In genomic region chr4:145071560-145071959, GRCh38 we compare ENCODE assay signal across 15 cellular contexts. TPM values are rescaled to one million over a fixed set of nuclear protein-coding genes. Genes with fewer than 3 reads are reported as not detected.
DNase-seq lines count a peak whose midpoint lies in the region; ATAC-seq, FAIRE-seq and TF ChIP-seq lines count a peak whose summit lies in the region.
"Had no signal": no experiment of that assay in that cellular context is flagged by ENCODE, and none has a peak within 500 bp of the region (broad histone marks: within the 10 kb centered on the region; RNA-seq: fewer than 3 reads in every experiment).

No MANE protein-coding gene starts in this region.

- H3K9ac ChIP-seq in astrocyte (ENCODE audit: low read length), result no peak overlapping the region

- H3K9me3 Mint-ChIP-seq in activated T-cell treated with anti-CD3 and anti-CD28 coated beads, Interleukin-2, amount 50 U/mL, for 72 hours, result no peaks in the 10 kb centered on the region
- peaks cover 1% of the 10 kb centered on the region for H3K9me3 Mint-ChIP-seq in astrocyte (ENCODE audit: unreplicated experiment)
- no peaks in the 10 kb centered on the region for H3K9me3 Mint-ChIP-seq in stimulated activated memory B cell treated with anti-CD40 and anti-IgM and Interleukin-4, amounts not matched to agents 10 μg/mL and 1 μg/mL and 100 μg/mL, for 72 hours
- H3K9me3 Mint-ChIP-seq: CD4-positive, alpha-beta memory T cell; H9 had no signal

- peak in 1 of 2 donors; percentile 45 for ATAC-seq in activated T-cell treated with anti-CD3 and anti-CD28 coated beads, Interleukin-2, amount 50 U/mL, for 72 hours (replicated peaks in 1 of 2)
- no peak for ATAC-seq in T-helper 17 cell
- no peak for ATAC-seq in stimulated activated memory B cell treated with anti-CD40 and anti-IgM and Interleukin-4, amounts not matched to agents 10 μg/mL and 1 μg/mL and 100 μg/mL, for 72 hours
- no peak for ATAC-seq in aorta (ENCODE audit: low FRiP score)
- ATAC-seq in HG02884 (IDR thresholded peaks at IDR 0.05; ENCODE audit: unreplicated experiment), result no peak
- ATAC-seq: A549 had no signal

- H3K27ac ChIP-seq in astrocyte (ENCODE audit: low read depth, low read length) (no peak overlapping the region), aorta (ENCODE audit: low read depth in 1 of 2, low read length in 2 of 2) (no peak overlapping the region)
- H3K27ac ChIP-seq: A549, C4-2B had no signal

- H3K36me3 ChIP-seq in astrocyte (ENCODE audit: insufficient read depth, low read length) (no peaks in the 10 kb centered on the region), aorta (ENCODE audit: control insufficient read depth in 1 of 2, insufficient read depth in 2 of 2, low read length in 1 of 2) (no peaks in the 10 kb centered on the region)

- H2AFZ ChIP-seq in astrocyte (ENCODE audit: low read depth, low read length), result no peak overlapping the region

- no peaks in the 10 kb centered on the region for H4K20me1 ChIP-seq in astrocyte (ENCODE audit: insufficient read depth, low read length)

- intact Hi-C loops in aorta (cut with DNase I), result no loop called here

- H3K4me2 ChIP-seq in astrocyte (ENCODE audit: low read length), result peak overlapping the region; percentile 6
- H3K4me2 ChIP-seq: A549 had no signal

- 93 to 96% methylated on average over 2 of the region's 2 CpGs for WGBS in aorta, 2 donors

- H3K36me3 Mint-ChIP-seq in activated T-cell treated with anti-CD3 and anti-CD28 coated beads, Interleukin-2, amount 50 U/mL, for 72 hours (ENCODE audit: insufficient read depth in 2 of 2), result peaks cover 4 to 12% of the 10 kb centered on the region in 2 donors
- H3K36me3 Mint-ChIP-seq in T-helper 17 cell (ENCODE audit: low read depth) (peaks cover 2% of the 10 kb centered on the region), astrocyte (ENCODE audit: low read depth, unreplicated experiment) (peaks cover 11% of the 10 kb centered on the region)
- peaks cover 27% of the 10 kb centered on the region for H3K36me3 Mint-ChIP-seq in stimulated activated memory B cell treated with anti-CD40 and anti-IgM and Interleukin-4, amounts not matched to agents 10 μg/mL and 1 μg/mL and 100 μg/mL, for 72 hours

- H3K27me3 Mint-ChIP-seq in activated T-cell treated with anti-CD3 and anti-CD28 coated beads, Interleukin-2, amount 50 U/mL, for 72 hours (ENCODE audit: low read depth), result no peaks in the 10 kb centered on the region
- no peaks in the 10 kb centered on the region for H3K27me3 Mint-ChIP-seq in T-helper 17 cell
- H3K27me3 Mint-ChIP-seq in astrocyte (ENCODE audit: low read depth, unreplicated experiment), result no peaks in the 10 kb centered on the region
- H3K27me3 Mint-ChIP-seq in stimulated activated memory B cell treated with anti-CD40 and anti-IgM and Interleukin-4, amounts not matched to agents 10 μg/mL and 1 μg/mL and 100 μg/mL, for 72 hours, result no peaks in the 10 kb centered on the region
- H3K27me3 Mint-ChIP-seq: CD4-positive, alpha-beta memory T cell had no signal

- FAIRE-seq in astrocyte (lab: Jason Lieb, UNC), result no peak
- FAIRE-seq: A549, GM12891 had no signal

- DNase-seq in activated T-cell treated with anti-CD3 and anti-CD28 coated beads, Interleukin-2, amount 50 U/mL, for 72 hours, result no peak
- no peak for DNase-seq in activated T-cell treated with anti-CD3 and anti-CD28 coated beads, Interleukin-2, amount 50 U/mL, for 48 hours
- DNase-seq in T-helper 17 cell (no peak), astrocyte (ENCODE audit: low read depth) (no peak), aorta (no peak)
- DNase-seq: BE2C; CD4-positive, alpha-beta memory T cell; DMS79; GOT3; H9 had no signal

- H3K9me3 ChIP-seq in T-helper 17 cell (ENCODE audit: control insufficient read depth, low read length, poor library complexity, severe bottlenecking) (no peaks in the 10 kb centered on the region), astrocyte (ENCODE audit: insufficient read depth, low read depth, low read length) (no peaks in the 10 kb centered on the region), aorta (ENCODE audit: control insufficient read depth, low read length) (no peaks in the 10 kb centered on the region)
- H3K9me3 ChIP-seq: A549, BE2C had no signal

- peaks cover 7% of the 10 kb centered on the region for H3K4me1 ChIP-seq in astrocyte (ENCODE audit: insufficient read depth, low read length)
- H3K4me1 ChIP-seq in aorta (ENCODE audit: control insufficient read depth in 1 of 2, insufficient read depth in 2 of 2, low read length in 2 of 2), result no peaks in the 10 kb centered on the region
- H3K4me1 ChIP-seq: BE2C had no signal

- peak overlapping the region; percentile 81 for H3K27ac Mint-ChIP-seq in activated T-cell treated with anti-CD3 and anti-CD28 coated beads, Interleukin-2, amount 50 U/mL, for 72 hours
- H3K27ac Mint-ChIP-seq in T-helper 17 cell (peak overlapping the region; percentile 82), astrocyte (ENCODE audit: unreplicated experiment) (no peak overlapping the region)
- peak overlapping the region; percentile 55 for H3K27ac Mint-ChIP-seq in stimulated activated memory B cell treated with anti-CD40 and anti-IgM and Interleukin-4, amounts not matched to agents 10 μg/mL and 1 μg/mL and 100 μg/mL, for 72 hours

- peaks cover 19% of the 10 kb centered on the region for H3K79me2 ChIP-seq in astrocyte (ENCODE audit: insufficient read depth, low read length)

- H3K27me3 ChIP-seq in astrocyte (ENCODE audit: insufficient read depth, low read length) (no peaks in the 10 kb centered on the region), aorta (ENCODE audit: control insufficient read depth in 1 of 2, insufficient read depth in 2 of 2, low read length in 1 of 2) (no peaks in the 10 kb centered on the region)
- H3K27me3 ChIP-seq: BE2C had no signal

- no peak overlapping the region for H3K4me3 ChIP-seq in astrocyte (ENCODE audit: insufficient read depth, low read depth, low read length)
- no peak overlapping the region for H3K4me3 ChIP-seq in aorta (ENCODE audit: low read length in 2 of 2)
- H3K4me3 ChIP-seq: A549 had no signal

- no peak overlapping the region for H3K4me3 Mint-ChIP-seq in activated T-cell treated with anti-CD3 and anti-CD28 coated beads, Interleukin-2, amount 50 U/mL, for 72 hours
- H3K4me3 Mint-ChIP-seq in T-helper 17 cell (no peak overlapping the region), astrocyte (ENCODE audit: unreplicated experiment) (no peak overlapping the region)
- H3K4me3 Mint-ChIP-seq in stimulated activated memory B cell treated with anti-CD40 and anti-IgM and Interleukin-4, amounts not matched to agents 10 μg/mL and 1 μg/mL and 100 μg/mL, for 72 hours, result no peak overlapping the region
- H3K4me3 Mint-ChIP-seq: CD4-positive, alpha-beta memory T cell; H9 had no signal

- H3K4me1 Mint-ChIP-seq in activated T-cell treated with anti-CD3 and anti-CD28 coated beads, Interleukin-2, amount 50 U/mL, for 72 hours (ENCODE audit: low read depth), result peaks cover 17% of the 10 kb centered on the region
- H3K4me1 Mint-ChIP-seq in T-helper 17 cell (peaks cover 19% of the 10 kb centered on the region), astrocyte (ENCODE audit: low read depth, unreplicated experiment) (peaks cover 20% of the 10 kb centered on the region)
- H3K4me1 Mint-ChIP-seq in stimulated activated memory B cell treated with anti-CD40 and anti-IgM and Interleukin-4, amounts not matched to agents 10 μg/mL and 1 μg/mL and 100 μg/mL, for 72 hours, result peaks cover 6% of the 10 kb centered on the region

- no peak for TF ChIP-seq CTCF in astrocyte (IDR thresholded peaks at IDR 0.05; ENCODE audit: insufficient read depth, low read depth, low read length)

RNA-seq across cellular contexts. Expression of gene ANAPC10, which starts 26.4 kb away (rescaled TPM):
- 10 to 100 TPM; 25.2 to 29.4 TPM for total RNA-seq in activated T-cell treated with anti-CD3 and anti-CD28 coated beads, Interleukin-2, amount 50 U/mL, for 72 hours
- 10 to 100 TPM; 22.2 to 22.7 TPM for total RNA-seq in T-helper 17 cell
- 19.5 and 21.0 TPM in 2 replicates for total RNA-seq in astrocyte
- 10 to 100 TPM; 20.2 to 22.8 TPM for total RNA-seq in aorta
- polyA plus RNA-seq in aorta, result 10 to 100 TPM; 12.9 to 18.7 TPM

RNA-seq across cellular contexts. Expression of gene ABCE1, which starts 26.6 kb away (rescaled TPM):
- total RNA-seq in activated T-cell treated with anti-CD3 and anti-CD28 coated beads, Interleukin-2, amount 50 U/mL, for 72 hours, result 100 to 1,000 TPM in 1 of 2 donors, 10 to 100 TPM in 1; 85.0 to 118 TPM
- total RNA-seq in T-helper 17 cell (10 to 100 TPM; 39.6 to 43.4 TPM), astrocyte (70.7 and 81.1 TPM in 2 replicates), aorta (10 to 100 TPM; 39.2 to 43.9 TPM)
- polyA plus RNA-seq in aorta, result 10 to 100 TPM; 12.8 to 21.4 TPM
